Comparison of ENCODE assay signal across 28 cellular contexts in the genomic region with DNA sequence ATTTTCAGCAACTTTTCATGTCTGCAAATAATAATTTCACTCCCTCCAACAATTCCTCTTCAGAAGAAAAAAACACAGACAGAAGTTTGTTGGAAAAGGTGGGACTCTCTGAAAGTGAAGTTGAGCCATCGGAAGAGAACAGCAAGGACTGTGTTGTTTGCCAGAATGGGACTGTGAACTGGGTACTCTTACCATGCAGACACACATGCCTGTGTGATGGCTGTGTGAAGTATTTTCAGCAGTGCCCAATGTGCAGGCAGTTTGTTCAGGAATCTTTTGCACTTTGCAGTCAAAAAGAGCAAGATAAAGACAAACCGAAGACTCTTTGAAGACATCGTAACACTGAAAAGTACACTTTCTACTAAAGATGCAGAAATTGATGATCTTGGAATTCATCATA.
"Had no signal": no experiment of that assay in that cellular context is flagged by ENCODE, and none has a peak within 500 bp of the region (broad histone marks: within the 10 kb centered on the region; RNA-seq: fewer than 3 reads in every experiment).

No MANE protein-coding gene starts in this region.

- H3K27ac ChIP-seq: adrenal gland, SK-N-MC, WERI-Rb-1 had no signal

- H3K27me3 ChIP-seq: adrenal gland had no signal

- ATAC-seq: activated CD4-positive, alpha-beta T cell treated with anti-CD3 and anti-CD28 coated beads for 36 hours; activated T-cell treated with anti-CD3 and anti-CD28 coated beads, Interleukin-2, amount 50 U/mL, for 72 hours; Panc1; Right ventricle myocardium inferior; T-cell had no signal

- DNase-seq: activated CD4-positive, alpha-beta memory T cell treated with anti-CD3 and anti-CD28 coated beads, Interleukin-2, amount 10 ng/mL, durations not matched to agents 7 days and 5 days; activated CD4-positive, alpha-beta T cell treated with anti-CD3 and anti-CD28 coated beads for 36 hours; activated CD4-positive, alpha-beta T cell treated with anti-CD3 and anti-CD28 coated beads, Interleukin-2, amount 50 U/mL, for 1 hour; activated gamma-delta T cell treated with Interleukin-2 at 50 U/mL for 16 hours; activated naive CD4-positive, alpha-beta T cell treated with anti-CD3 and anti-CD28 coated beads, Interleukin-2, amount 10 ng/mL, durations not matched to agents 7 days and 5 days; activated naive CD8-positive, alpha-beta T cell treated with anti-CD3 and anti-CD28 coated beads, Interleukin-2, amount 10 ng/mL, durations not matched to agents 7 days and 5 days; activated T-cell treated with anti-CD3 and anti-CD28 coated beads for 4 hours; activated T-cell treated with anti-CD3 and anti-CD28 coated beads, Interleukin-2, amount 50 U/mL, for 72 hours; adrenal gland; anterior cingulate cortex; caudate nucleus; NCI-H1092; NCI-H1417; NCI-H2029; NCI-H2107; NCI-H2171 treated with DMSO at 0.1 percent for 48 hours; NCI-H226; NCI-H510A treated with DMSO at 0.1 percent for 48 hours; NCI-H69; NK-92 treated with Interleukin-12 subunit alpha and Interleukin-12 subunit beta, amount 100 ng/mL, for 24 hours; OCI-M1; RPMI8226; T-cell; T-helper 2 cell; WERI-Rb-1 had no signal

- H3K4me3 ChIP-seq: adrenal gland, SK-N-MC had no signal

- H3K9me3 ChIP-seq: adrenal gland had no signal
